ENCODE assay signal across 1 cellular context in the genomic region with DNA sequence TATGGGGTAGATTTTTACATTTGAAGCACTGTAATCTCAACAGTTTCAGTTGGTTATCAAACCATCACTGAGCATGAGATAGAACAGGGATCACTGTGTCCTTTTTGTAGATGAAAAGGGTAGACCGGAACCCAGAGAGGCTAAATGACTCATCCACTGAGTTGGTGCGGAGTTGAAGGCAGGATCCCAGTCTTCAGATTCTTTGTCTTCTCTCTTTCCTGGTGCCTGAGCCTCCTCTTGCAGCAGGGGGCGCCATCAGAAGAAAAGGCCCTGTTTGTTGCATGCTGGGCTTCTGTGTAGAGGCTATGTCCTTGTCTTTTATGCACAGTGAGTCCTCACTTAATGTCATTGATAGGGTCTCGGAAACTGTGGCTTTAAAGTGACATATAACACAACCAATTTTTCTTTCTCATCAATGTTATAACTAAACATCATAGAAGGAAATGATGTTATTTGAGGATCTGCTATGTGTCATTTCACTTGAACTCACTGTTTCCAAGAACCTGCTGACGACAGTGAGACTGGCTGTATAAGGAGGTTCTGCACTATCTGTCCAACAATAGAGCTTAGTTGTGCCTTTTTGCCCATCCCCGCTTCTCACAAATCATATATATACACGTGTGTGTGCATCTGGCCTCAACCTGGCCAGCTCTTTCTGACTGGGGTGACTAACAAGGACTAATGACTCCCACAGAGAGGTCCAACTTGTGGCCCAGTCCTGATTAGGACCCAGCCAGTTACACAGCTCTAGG.
TF ChIP-seq lines count a peak whose summit lies in the region.

No MANE protein-coding gene starts in this region.

TF ChIP-seq in H1, 55 proteins besides CTCF, POLR2A, EP300 and RAD21:
- TF ChIP-seq ATF2 (IDR thresholded peaks at IDR 0.05; ENCODE audit: low read length): 0 out of 2 replicates have a peak, but pooled peaks have one; percentile 23
- TF ChIP-seq SUZ12 (IDR thresholded peaks at IDR 0.05; ENCODE audit: low read length): no peak
- TF ChIP-seq JUND (IDR thresholded peaks at IDR 0.05; ENCODE audit: low read length): peak; percentile 93
- TF ChIP-seq CHD2 (IDR thresholded peaks at IDR 0.05; ENCODE audit: low read length): no peak
- peak; percentile 19; the same call in 1 of the 2 replicates for TF ChIP-seq JUN (IDR thresholded peaks at IDR 0.05; ENCODE audit: low read depth, low read length)
- peak; percentile 20 for TF ChIP-seq NANOG (IDR thresholded peaks at IDR 0.05; ENCODE audit: insufficient read depth, low read depth, low read length, poor library complexity, severe bottlenecking)
